ENCODE assay signal across 1 cellular context in the genomic region with DNA sequence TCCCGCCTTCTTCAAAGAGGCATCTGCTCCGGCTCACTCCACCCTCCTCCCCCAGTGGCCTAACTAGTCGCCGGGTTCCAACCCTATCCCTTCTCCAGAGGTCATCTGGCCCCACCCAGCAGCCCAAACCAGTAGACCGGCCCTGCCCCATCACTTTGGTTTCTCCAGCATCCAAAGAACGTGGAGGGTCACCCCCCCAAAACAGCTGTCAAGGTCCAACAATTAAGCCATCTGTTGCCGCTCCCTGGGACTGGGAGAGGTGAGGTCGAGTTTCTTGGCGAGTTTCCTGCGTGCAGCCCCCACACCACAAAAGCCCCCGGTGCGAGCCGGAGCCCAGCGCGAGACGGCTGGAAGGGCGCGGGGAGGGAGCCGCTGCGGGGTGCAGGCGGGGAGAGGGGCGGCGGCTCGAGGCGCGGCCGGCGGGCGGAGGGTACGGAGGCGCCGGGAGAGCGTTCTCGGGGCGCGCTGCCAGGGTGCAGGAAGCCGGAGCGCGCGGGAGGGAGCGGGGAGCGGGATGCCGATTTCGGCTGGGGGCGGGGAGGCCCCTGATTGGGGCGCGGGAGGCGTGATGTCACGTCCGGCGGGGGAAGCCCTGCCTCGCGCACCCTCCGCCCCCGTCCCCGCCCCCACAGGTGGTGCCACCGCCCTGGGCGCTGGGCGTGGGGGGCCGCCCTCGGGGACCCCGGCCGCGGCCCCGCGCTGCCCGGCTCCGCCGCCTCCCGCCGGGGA.
TF ChIP-seq lines count a peak whose summit lies in the region.

No MANE protein-coding gene starts in this region.

TF ChIP-seq in IMR-90, 13 proteins besides CTCF, POLR2A, EP300 and RAD21 (continued from another document):
- TF ChIP-seq, protein P1, sequence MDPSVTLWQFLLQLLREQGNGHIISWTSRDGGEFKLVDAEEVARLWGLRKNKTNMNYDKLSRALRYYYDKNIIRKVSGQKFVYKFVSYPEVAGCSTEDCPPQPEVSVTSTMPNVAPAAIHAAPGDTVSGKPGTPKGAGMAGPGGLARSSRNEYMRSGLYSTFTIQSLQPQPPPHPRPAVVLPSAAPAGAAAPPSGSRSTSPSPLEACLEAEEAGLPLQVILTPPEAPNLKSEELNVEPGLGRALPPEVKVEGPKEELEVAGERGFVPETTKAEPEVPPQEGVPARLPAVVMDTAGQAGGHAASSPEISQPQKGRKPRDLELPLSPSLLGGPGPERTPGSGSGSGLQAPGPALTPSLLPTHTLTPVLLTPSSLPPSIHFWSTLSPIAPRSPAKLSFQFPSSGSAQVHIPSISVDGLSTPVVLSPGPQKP (IDR thresholded peaks at IDR 0.05; ENCODE audit: borderline replicate concordance, low read depth, low read length), result no peak
